In genomic region chr16:11896776-11897175, GRCh38 we compare ENCODE assay signal across 13 cellular contexts. TPM values are rescaled to one million over a fixed set of nuclear protein-coding genes. Genes with fewer than 3 reads are reported as not detected.
A peak's percentile ranks its signal among the peaks of the same experiment; 100 is the strongest.
DNase-seq lines count a peak whose midpoint lies in the region; ATAC-seq and TF ChIP-seq lines count a peak whose summit lies in the region.
"Had no signal": no experiment of that assay in that cellular context is flagged by ENCODE, and none has a peak within 500 bp of the region (broad histone marks: within the 10 kb centered on the region; RNA-seq: fewer than 3 reads in every experiment).

No MANE protein-coding gene starts in this region.

- H3K36me3 Mint-ChIP-seq in HFFc6 (ENCODE audit: low read depth) = peaks cover 22% of the 10 kb centered on the region; the same call in 1 of the 2 replicates
- peaks cover 32% of the 10 kb centered on the region for H3K36me3 Mint-ChIP-seq in activated CD8-positive, alpha-beta memory T cell treated with anti-CD3 and anti-CD28 coated beads, Interleukin-2, amount 10 ng/mL, durations not matched to agents 7 days and 5 days

- H3K9me3 Mint-ChIP-seq in HFFc6 = no peaks in the 10 kb centered on the region
- H3K9me3 Mint-ChIP-seq in activated CD8-positive, alpha-beta memory T cell treated with anti-CD3 and anti-CD28 coated beads, Interleukin-2, amount 10 ng/mL, durations not matched to agents 7 days and 5 days (ENCODE audit: low read depth) = no peaks in the 10 kb centered on the region
- H3K9me3 Mint-ChIP-seq: activated B cell treated with CpG ODN at 0.5 μM for 24 hours had no signal

- H3K9me3 ChIP-seq in AG04450 (ENCODE audit: control insufficient read depth, insufficient read depth, low read length) = no peaks in the 10 kb centered on the region
- H3K9me3 ChIP-seq in ascending aorta = no peaks in the 10 kb centered on the region
- H3K9me3 ChIP-seq: Caco-2, pancreas had no signal

- H3K4me3 ChIP-seq in AG04450 (ENCODE audit: low read depth, low read length) (no peak overlapping the region), ascending aorta (no peak overlapping the region)
- H3K4me3 ChIP-seq: pancreas had no signal

- H3K27ac ChIP-seq in AG04450 (ENCODE audit: low read depth, low read length) = peak overlapping the region; percentile 22
- peak overlapping the region; percentile 52 to 65 for H3K27ac ChIP-seq in ascending aorta
- H3K27ac ChIP-seq: pancreas had no signal

- POLR2A ChIA-PET in AG04450 (lab: Yijun Ruan, JAX) = interaction anchor here (0.6 to 1.0 kb wide), 2 partner anchors 14 to 118 kb away, joined by 3 to 5 read pairs; no protein-coding TSS in a partner anchor

- CTCF ChIA-PET in AG04450 (lab: Charles Lee) = interaction anchor here (1.5 kb wide), 1 partner anchor 171 kb away, joined by 15 read pairs; no protein-coding TSS in a partner anchor
- CTCF ChIA-PET in activated CD8-positive, alpha-beta memory T cell treated with anti-CD3 and anti-CD28 coated beads, Interleukin-2, amount 10 ng/mL, durations not matched to agents 7 days and 5 days (lab: Charles Lee) = no interaction called here

- H3K4me3 Mint-ChIP-seq in HFFc6 = peak overlapping the region; percentile 42
- no peak overlapping the region for H3K4me3 Mint-ChIP-seq in activated CD8-positive, alpha-beta memory T cell treated with anti-CD3 and anti-CD28 coated beads, Interleukin-2, amount 10 ng/mL, durations not matched to agents 7 days and 5 days
- H3K4me3 Mint-ChIP-seq: activated B cell treated with CpG ODN at 0.5 μM for 24 hours had no signal

- intact Hi-C loops in ascending aorta (cut with DNase I) = no loop called here

- TF ChIP-seq CTCF in AG04450 (IDR thresholded peaks at IDR 0.05; ENCODE audit: low read depth, low read length) (no peak), HFFc6 (IDR thresholded peaks at IDR 0.05) (no peak), ascending aorta (IDR thresholded peaks at IDR 0.05) (no peak)

- DNase-seq in AG04450 (ENCODE audit: low read depth, low spot score) (peak; percentile 36), HFFc6 (peak; percentile 83), ascending aorta (ENCODE audit: low spot score in 2 of 2) (no peak), lung microvascular endothelial cell (ENCODE audit: low read depth in 2 of 2) (peak; percentile 45 to 80), putamen (ENCODE audit: low spot score) (no peak)
- no peak for DNase-seq in activated CD8-positive, alpha-beta memory T cell treated with anti-CD3 and anti-CD28 coated beads, Interleukin-2, amount 10 ng/mL, durations not matched to agents 7 days and 5 days
- DNase-seq: activated B cell treated with CpG ODN at 0.5 μM for 24 hours; Caco-2; central memory CD4-positive, alpha-beta T cell; NCI-H1694; pancreas had no signal

- peaks cover 46% of the 10 kb centered on the region for H3K4me1 Mint-ChIP-seq in HFFc6 (ENCODE audit: low read depth)
- peaks cover 39% of the 10 kb centered on the region for H3K4me1 Mint-ChIP-seq in activated CD8-positive, alpha-beta memory T cell treated with anti-CD3 and anti-CD28 coated beads, Interleukin-2, amount 10 ng/mL, durations not matched to agents 7 days and 5 days

- peak overlapping the region; percentile 77 for H3K27ac Mint-ChIP-seq in HFFc6
- no peak overlapping the region for H3K27ac Mint-ChIP-seq in activated CD8-positive, alpha-beta memory T cell treated with anti-CD3 and anti-CD28 coated beads, Interleukin-2, amount 10 ng/mL, durations not matched to agents 7 days and 5 days
- H3K27ac Mint-ChIP-seq: activated B cell treated with CpG ODN at 0.5 μM for 24 hours had no signal

- no peaks in the 10 kb centered on the region for H3K27me3 ChIP-seq in AG04450 (ENCODE audit: control insufficient read depth, insufficient read depth, low read length)
- no peaks in the 10 kb centered on the region for H3K27me3 ChIP-seq in ascending aorta
- H3K27me3 ChIP-seq: pancreas had no signal

- peaks cover 21 to 24% of the 10 kb centered on the region in 2 donors for H3K36me3 ChIP-seq in ascending aorta

- peaks cover 0 to 12% of the 10 kb centered on the region in 2 donors for H3K4me1 ChIP-seq in ascending aorta
- H3K4me1 ChIP-seq: Caco-2, pancreas had no signal

- no peak for ATAC-seq in activated CD8-positive, alpha-beta memory T cell treated with anti-CD3 and anti-CD28 coated beads, Interleukin-2, amount 10 ng/mL, durations not matched to agents 7 days and 5 days
- ATAC-seq in HG03565 (IDR thresholded peaks at IDR 0.05; ENCODE audit: unreplicated experiment) (no peak), GM21526 (IDR thresholded peaks at IDR 0.05; ENCODE audit: low FRiP score, unreplicated experiment) (no peak)

- no peaks in the 10 kb centered on the region; the same call in 1 of the 2 replicates for H3K27me3 Mint-ChIP-seq in HFFc6 (ENCODE audit: insufficient read depth)
- H3K27me3 Mint-ChIP-seq in activated CD8-positive, alpha-beta memory T cell treated with anti-CD3 and anti-CD28 coated beads, Interleukin-2, amount 10 ng/mL, durations not matched to agents 7 days and 5 days = no peaks in the 10 kb centered on the region
- H3K27me3 Mint-ChIP-seq: activated B cell treated with CpG ODN at 0.5 μM for 24 hours had no signal

RNA-seq across cellular contexts. Expression of gene GSPT1, which starts 19.0 kb away (rescaled TPM):
- 106 and 139 TPM in 2 replicates for polyA plus RNA-seq in AG04450 (2011; rRNA removed)
- 48.5 and 89.2 TPM in 2 replicates for polyA minus RNA-seq in AG04450 (2011; rRNA and poly(A)+ RNA removed)
- total RNA-seq in HFFc6 (2021; fragmentation: NEBNext Ultra II Directional; extraction: Animal tissue kit (Norgen Biotek cat#: 25700)) = 100 to 1,000 TPM; 187 to 221 (median 211) TPM
- total RNA-seq in ascending aorta (56.3 TPM), lung microvascular endothelial cell (32.1 and 34.0 TPM in 2 replicates)
- total RNA-seq in activated CD8-positive, alpha-beta memory T cell treated with anti-CD3 and anti-CD28 coated beads, Interleukin-2, amount 10 ng/mL, durations not matched to agents 7 days and 5 days = 100 to 1,000 TPM; 111 to 176 TPM

RNA-seq across cellular contexts. Expression of gene NPIPB2, which starts 45.1 kb away (rescaled TPM):
- 5.2 and 5.8 TPM in 2 replicates for polyA plus RNA-seq in AG04450 (2011; rRNA removed)
- 2.0 and 5.0 TPM in 2 replicates for polyA minus RNA-seq in AG04450 (2011; rRNA and poly(A)+ RNA removed)
- total RNA-seq in HFFc6 (2021; fragmentation: NEBNext Ultra II Directional; extraction: Animal tissue kit (Norgen Biotek cat#: 25700)) = 1 to 10 TPM; 4.4 to 6.8 (median 4.9) TPM
- total RNA-seq in ascending aorta = 28.1 TPM
- total RNA-seq in lung microvascular endothelial cell = 0.44 and 1.8 TPM in 2 replicates
- total RNA-seq in activated CD8-positive, alpha-beta memory T cell treated with anti-CD3 and anti-CD28 coated beads, Interleukin-2, amount 10 ng/mL, durations not matched to agents 7 days and 5 days = 10 to 100 TPM; 14.9 to 22.9 TPM

RNA-seq across cellular contexts. Expression of gene RSL1D1, which starts 45.4 kb away (rescaled TPM):
- 106 and 169 TPM in 2 replicates for polyA plus RNA-seq in AG04450 (2011; rRNA removed)
- polyA minus RNA-seq in AG04450 (2011; rRNA and poly(A)+ RNA removed) = 30.5 and 51.3 TPM in 2 replicates
- total RNA-seq in HFFc6 (2021; fragmentation: NEBNext Ultra II Directional; extraction: Animal tissue kit (Norgen Biotek cat#: 25700)) = 100 to 1,000 TPM; 151 to 193 (median 168) TPM
- total RNA-seq in ascending aorta (160 TPM), lung microvascular endothelial cell (23.4 and 29.2 TPM in 2 replicates)
- 100 to 1,000 TPM; 128 to 221 TPM for total RNA-seq in activated CD8-positive, alpha-beta memory T cell treated with anti-CD3 and anti-CD28 coated beads, Interleukin-2, amount 10 ng/mL, durations not matched to agents 7 days and 5 days

Comparison
In these comparisons a context has a peak if more than half of its experiments do, and no peak if none do; other contexts are left out.
1. DNase-seq: peak in AG04450 (single experiment), HFFc6 (single experiment) and lung microvascular endothelial cell (2 of 2); none in ascending aorta (0 of 2), activated CD8-positive, alpha-beta memory T cell treated with anti-CD3 and anti-CD28 coated beads, Interleukin-2, amount 10 ng/mL, durations not matched to agents 7 days and 5 days (single experiment) and putamen (single experiment).